In genomic region chr22:32991353-32992115, GRCh38 we compare ENCODE assay signal across 14 cellular contexts.
DNase-seq lines count a peak whose midpoint lies in the region; ATAC-seq, FAIRE-seq and TF ChIP-seq lines count a peak whose summit lies in the region.
"Had no signal": no experiment of that assay in that cellular context is flagged by ENCODE, and none has a peak within 500 bp of the region (broad histone marks: within the 10 kb centered on the region; RNA-seq: fewer than 3 reads in every experiment).

No MANE protein-coding gene starts in this region.

- H3K4me1 Mint-ChIP-seq in natural killer cell treated with Interleukin-12 subunit alpha and Interleukin-12 subunit beta and Interleukin-15 and Interleukin-18, amount 100 ng/mL, for 72 hours (ENCODE audit: low read depth in 2 of 2): no peaks in the 10 kb centered on the region
- H3K4me1 Mint-ChIP-seq: activated T-helper 17 cell treated with anti-CD3 and anti-CD28 coated beads, Interleukin-2, amount 50 U/mL, for 72 hours had no signal

- intact Hi-C loops in Right ventricle myocardium superior (cut with DNase I): no loop called here
- intact Hi-C loops in thyroid gland (cut with DNase I): loop anchor here (5.0 kb wide), 1 partner anchor 334 kb away; no protein-coding TSS in a partner anchor

- H3K9me3 Mint-ChIP-seq in natural killer cell treated with Interleukin-12 subunit alpha and Interleukin-12 subunit beta and Interleukin-15 and Interleukin-18, amount 100 ng/mL, for 72 hours: no peaks in the 10 kb centered on the region
- H3K9me3 Mint-ChIP-seq: activated T-helper 17 cell treated with anti-CD3 and anti-CD28 coated beads, Interleukin-2, amount 50 U/mL, for 72 hours had no signal

- H3K9me3 ChIP-seq in RWPE2 (ENCODE audit: severe bottlenecking): no peaks in the 10 kb centered on the region
- H3K9me3 ChIP-seq in thyroid gland: no peaks in the 10 kb centered on the region

- DNase-seq in HTR-8/SVneo (ENCODE audit: insufficient read length, low spot score): peak; percentile 10
- DNase-seq in RWPE2 (ENCODE audit: low spot score): peak; percentile 90
- DNase-seq in Right ventricle myocardium superior: peak; percentile 81
- DNase-seq in stromal cell of bone marrow (ENCODE audit: low read depth): peak; percentile 9
- no peak for DNase-seq in natural killer cell treated with Interleukin-12 subunit alpha and Interleukin-12 subunit beta and Interleukin-15 and Interleukin-18, amount 100 ng/mL, for 72 hours (ENCODE audit: low spot score)
- no peak for DNase-seq in T1000 (lab: John Stamatoyannopoulos, UW)
- no peak for DNase-seq in thyroid gland
- DNase-seq: NCI-H187 treated with DMSO at 0.1 percent for 48 hours had no signal

- H3K36me3 Mint-ChIP-seq in natural killer cell treated with Interleukin-12 subunit alpha and Interleukin-12 subunit beta and Interleukin-15 and Interleukin-18, amount 100 ng/mL, for 72 hours: no peaks in the 10 kb centered on the region

- ATAC-seq in RWPE2 (ENCODE audit: low read depth): peak; percentile 82
- peak; percentile 52 for ATAC-seq in Right ventricle myocardium superior (ENCODE audit: poor library complexity)
- ATAC-seq in natural killer cell treated with Interleukin-12 subunit alpha and Interleukin-12 subunit beta and Interleukin-15 and Interleukin-18, amount 100 ng/mL, for 72 hours: no peak
- ATAC-seq in HG03108 (IDR thresholded peaks at IDR 0.05; ENCODE audit: unreplicated experiment): no peak
- ATAC-seq: activated CD4-positive, CD25-positive, alpha-beta regulatory T cell treated with anti-CD3 and anti-CD28 coated beads, Interleukin-2, amount 50 U/mL, for 24 hours; activated T-helper 17 cell treated with anti-CD3 and anti-CD28 coated beads, Interleukin-2, amount 50 U/mL, for 72 hours had no signal

- TF ChIP-seq CTCF in RWPE2 (IDR thresholded peaks at IDR 0.05; ENCODE audit: poor library complexity, severe bottlenecking) (no peak), thyroid gland (IDR thresholded peaks at IDR 0.05) (no peak)

- H3K4me3 Mint-ChIP-seq in natural killer cell treated with Interleukin-12 subunit alpha and Interleukin-12 subunit beta and Interleukin-15 and Interleukin-18, amount 100 ng/mL, for 72 hours: no peak overlapping the region
- H3K4me3 Mint-ChIP-seq: activated T-helper 17 cell treated with anti-CD3 and anti-CD28 coated beads, Interleukin-2, amount 50 U/mL, for 72 hours had no signal

- H3K4me3 ChIP-seq in RWPE2 (ENCODE audit: severe bottlenecking): no peak overlapping the region
- H3K4me3 ChIP-seq in thyroid gland (replicated peaks in 1 of 3): no peak overlapping the region
- H3K4me3 ChIP-seq: cardiac muscle cell, lung had no signal

- H3K4me1 ChIP-seq in RWPE2 (ENCODE audit: insufficient read depth, poor library complexity, severe bottlenecking) (peaks cover 38% of the 10 kb centered on the region), thyroid gland (no peaks in the 10 kb centered on the region)

- 69 to 70% methylated on average over 12 of the region's 12 CpGs for WGBS in thyroid gland, 2 donors

- H3K36me3 ChIP-seq in RWPE2 (ENCODE audit: low read depth) (no peaks in the 10 kb centered on the region), thyroid gland (no peaks in the 10 kb centered on the region)
- H3K36me3 ChIP-seq: cardiac muscle cell had no signal

- no peak for FAIRE-seq in HTR-8/SVneo (lab: Jason Lieb, UNC)
- FAIRE-seq: RCC 7860 had no signal

- H3K27ac ChIP-seq in RWPE2 (ENCODE audit: poor library complexity, severe bottlenecking) (peak overlapping the region; percentile 90), thyroid gland (no peak overlapping the region)
- H3K27ac ChIP-seq: cardiac muscle cell had no signal

- no peak for TF ChIP-seq POLR2A in thyroid gland (IDR thresholded peaks at IDR 0.05)

- H3K27ac Mint-ChIP-seq in natural killer cell treated with Interleukin-12 subunit alpha and Interleukin-12 subunit beta and Interleukin-15 and Interleukin-18, amount 100 ng/mL, for 72 hours: no peak overlapping the region
- H3K27ac Mint-ChIP-seq: activated T-helper 17 cell treated with anti-CD3 and anti-CD28 coated beads, Interleukin-2, amount 50 U/mL, for 72 hours had no signal

- H3K27me3 ChIP-seq in RWPE2 (ENCODE audit: insufficient read depth, poor library complexity, severe bottlenecking) (no peaks in the 10 kb centered on the region), thyroid gland (no peaks in the 10 kb centered on the region)
- H3K27me3 ChIP-seq: cardiac muscle cell had no signal

- peaks cover 0 to 6% of the 10 kb centered on the region in 2 donors for H3K27me3 Mint-ChIP-seq in natural killer cell treated with Interleukin-12 subunit alpha and Interleukin-12 subunit beta and Interleukin-15 and Interleukin-18, amount 100 ng/mL, for 72 hours

Comparison
In these comparisons a context has a peak if more than half of its experiments do, and no peak if none do; other contexts are left out.
1. DNase-seq: peak in HTR-8/SVneo (single experiment), RWPE2 (single experiment), Right ventricle myocardium superior (single experiment) and stromal cell of bone marrow (single experiment); none in natural killer cell treated with Interleukin-12 subunit alpha and Interleukin-12 subunit beta and Interleukin-15 and Interleukin-18, amount 100 ng/mL, for 72 hours (single experiment), T1000 (single experiment) and thyroid gland (0 of 2).
2. ATAC-seq: peak in RWPE2 (single experiment) and Right ventricle myocardium superior (single experiment); none in natural killer cell treated with Interleukin-12 subunit alpha and Interleukin-12 subunit beta and Interleukin-15 and Interleukin-18, amount 100 ng/mL, for 72 hours (0 of 2) and HG03108 (single experiment).